In genomic region chr17:43483674-43484551, GRCh38 we compare ENCODE assay signal across 8 cellular contexts. TPM values are rescaled to one million over a fixed set of nuclear protein-coding genes. Genes with fewer than 3 reads are reported as not detected.
DNase-seq lines count a peak whose midpoint lies in the region; ATAC-seq and TF ChIP-seq lines count a peak whose summit lies in the region.

Gene DHX8, plus strand, starts transcription at chr17:43483975. Its CDS starts 63 bp downstream, at chr17:43484038.

- H3K4me2 ChIP-seq in parathyroid adenoma (ENCODE audit: low read length), result peak within 1 kb of the TSS; percentile 76

- H3K36me3 Mint-ChIP-seq in activated naive CD8-positive, alpha-beta T cell treated with anti-CD3 and anti-CD28 coated beads, Interleukin-2, amount 50 U/mL, for 24 hours (ENCODE audit: low read depth), result peaks cover 4% of the 10 kb centered on the region

- no peaks in the 10 kb centered on the region for H3K27me3 Mint-ChIP-seq in activated naive CD8-positive, alpha-beta T cell treated with anti-CD3 and anti-CD28 coated beads, Interleukin-2, amount 50 U/mL, for 24 hours

- TF ChIP-seq POLR2A in transverse colon (IDR thresholded peaks at IDR 0.05), result peak; percentile 85

- TF ChIP-seq CTCF in GM12865 (IDR thresholded peaks at IDR 0.05; ENCODE audit: insufficient read depth, low read depth, low read length, missing control alignments) (peak; percentile 100), parathyroid adenoma (IDR thresholded peaks at IDR 0.05) (peak; percentile 100), transverse colon (IDR thresholded peaks at IDR 0.05) (peak; percentile 100)

- H3K9me3 Mint-ChIP-seq in activated naive CD8-positive, alpha-beta T cell treated with anti-CD3 and anti-CD28 coated beads, Interleukin-2, amount 50 U/mL, for 24 hours, result no peaks in the 10 kb centered on the region

- peak within 1 kb of the TSS; percentile 8 for H3K9ac ChIP-seq in parathyroid adenoma

- ATAC-seq in HG02678 (IDR thresholded peaks at IDR 0.05; ENCODE audit: unreplicated experiment) (peak; percentile 96), Right ventricle myocardium superior (ENCODE audit: poor library complexity) (peak; percentile 99)
- ATAC-seq in activated naive CD8-positive, alpha-beta T cell treated with anti-CD3 and anti-CD28 coated beads, Interleukin-2, amount 50 U/mL, for 24 hours, result peak; percentile 99

- peak within 1 kb of the TSS; percentile 93 for H2AFZ ChIP-seq in parathyroid adenoma

- 0% methylated on average over 7 to 51 of the region's 51 CpGs for WGBS in transverse colon (ENCODE audit: low coverage in 1 of 2), 2 donors

- H3K27ac Mint-ChIP-seq in activated naive CD8-positive, alpha-beta T cell treated with anti-CD3 and anti-CD28 coated beads, Interleukin-2, amount 50 U/mL, for 24 hours, result peak within 1 kb of the TSS; percentile 97

- DNase-seq in GM12865 (ENCODE audit: low read depth) (peak; percentile 98), NCI-H128 (lab: John Stamatoyannopoulos, UW; ENCODE audit: unreplicated experiment) (peak; percentile 92), SW 1271 (lab: John Stamatoyannopoulos, UW) (peak; percentile 98 to 99), Right ventricle myocardium superior (peak; percentile 98), transverse colon (peak; percentile 98)
- DNase-seq in activated naive CD8-positive, alpha-beta T cell treated with anti-CD3 and anti-CD28 coated beads, Interleukin-2, amount 50 U/mL, for 24 hours, result peak; percentile 99

- H3K9me3 ChIP-seq in parathyroid adenoma (ENCODE audit: control insufficient read depth, low read length) (no peaks in the 10 kb centered on the region), transverse colon (no peaks in the 10 kb centered on the region)

- H3K36me3 ChIP-seq in parathyroid adenoma (ENCODE audit: control insufficient read depth, insufficient read depth, low read length), result no peaks in the 10 kb centered on the region
- no peaks in the 10 kb centered on the region for H3K36me3 ChIP-seq in transverse colon

- H3K4me1 ChIP-seq in parathyroid adenoma (peaks cover 26% of the 10 kb centered on the region), transverse colon (peaks cover 16 to 30% (median 22%) of the 10 kb centered on the region in 4 donors)

- intact Hi-C loops in Right ventricle myocardium superior (cut with DNase I), result loop anchor here (1.0 kb wide), 1 partner anchor 90 kb away; no protein-coding TSS in a partner anchor
- intact Hi-C loops in transverse colon (cut with DNase I; ENCODE audit: low total_unique reads), result loop anchor here (1.0 to 5.0 kb wide), 2 partner anchors 52 to 91 kb away; no protein-coding TSS in a partner anchor

- H3K4me3 ChIP-seq in GM12865 (ENCODE audit: low read depth, low read length), result peak within 1 kb of the TSS; percentile 73
- peak within 1 kb of the TSS; percentile 87 for H3K4me3 ChIP-seq in parathyroid adenoma (ENCODE audit: low read depth, low read length)
- peak within 1 kb of the TSS; percentile 62 to 85 (median 76) for H3K4me3 ChIP-seq in transverse colon

- H3K27me3 ChIP-seq in parathyroid adenoma (ENCODE audit: control insufficient read depth, insufficient read depth, low read length) (no peaks in the 10 kb centered on the region), transverse colon (no peaks in the 10 kb centered on the region)

- in situ Hi-C loops in transverse colon (cut with MboI; ENCODE audit: low pct_ligation_motif_present in 1 of 4, low pct_unique_long_range_greater_than_20kb in 1 of 4, low sequenced_read_pairs in 3 of 4), result loop anchor here (5.0 to 25.0 kb wide), 4 partner anchors 82 to 272 kb away; partner anchors contain the start of genes ARL4D (in 2 of the 4) and TMEM106A (in 1 of the 4)

- H3K4me1 Mint-ChIP-seq in activated naive CD8-positive, alpha-beta T cell treated with anti-CD3 and anti-CD28 coated beads, Interleukin-2, amount 50 U/mL, for 24 hours, result peaks cover 34% of the 10 kb centered on the region

- H3K79me2 ChIP-seq in parathyroid adenoma, result peaks cover 33% of the 10 kb centered on the region

- TF ChIP-seq EP300 in transverse colon (IDR thresholded peaks at IDR 0.05; ENCODE audit: low read depth), result no peak

- peak within 1 kb of the TSS; percentile 56 for H3K27ac ChIP-seq in parathyroid adenoma
- peak within 1 kb of the TSS; percentile 81 to 93 (median 88) for H3K27ac ChIP-seq in transverse colon

- H3K4me3 Mint-ChIP-seq in activated naive CD8-positive, alpha-beta T cell treated with anti-CD3 and anti-CD28 coated beads, Interleukin-2, amount 50 U/mL, for 24 hours, result peak within 1 kb of the TSS; percentile 100

RNA-seq across cellular contexts. Expression of gene DHX8, which starts in this region (rescaled TPM):
- total RNA-seq in Right ventricle myocardium superior, result 26.1 TPM
- total RNA-seq in transverse colon, result 10 to 100 TPM; 15.3 to 44.9 (median 36.4) TPM

Comparison
In these comparisons a context has a peak if more than half of its experiments do, and no peak if none do; other contexts are left out.
1. Peak in every context shown above with its lines: DNase-seq, ATAC-seq, H3K4me3 ChIP-seq and H3K27ac ChIP-seq.